Comparison of ENCODE assay signal across 20 cellular contexts in genomic region chr5:138448070-138448469, GRCh38. TPM values are rescaled to one million over a fixed set of nuclear protein-coding genes. Genes with fewer than 3 reads are reported as not detected.
A peak's percentile ranks its signal among the peaks of the same experiment; 100 is the strongest.
DNase-seq lines count a peak whose midpoint lies in the region; ATAC-seq and TF ChIP-seq lines count a peak whose summit lies in the region.
"Had no signal": no experiment of that assay in that cellular context is flagged by ENCODE, and none has a peak within 500 bp of the region (broad histone marks: within the 10 kb centered on the region; RNA-seq: fewer than 3 reads in every experiment).

No MANE protein-coding gene starts in this region.

- in situ Hi-C loops in HAP-1 (cut with MboI; ENCODE audit: low sequenced_read_pairs): no loop called here

- H3K36me3 Mint-ChIP-seq in MCF 10A (ENCODE audit: insufficient read depth, unreplicated experiment) (no peaks in the 10 kb centered on the region), memory B cell (no peaks in the 10 kb centered on the region)
- H3K36me3 Mint-ChIP-seq: CD4-positive, CD25-positive, alpha-beta regulatory T cell had no signal

- TF ChIP-seq CTCF in MCF 10A (IDR thresholded peaks at IDR 0.05; ENCODE audit: unreplicated experiment) (no peak), breast epithelium (IDR thresholded peaks at IDR 0.05) (no peak)

- peak overlapping the region; percentile 44 for H3K27ac Mint-ChIP-seq in MCF 10A (ENCODE audit: low read depth, unreplicated experiment)
- peak overlapping the region; percentile 2 for H3K27ac Mint-ChIP-seq in memory B cell
- H3K27ac Mint-ChIP-seq: CD4-positive, CD25-positive, alpha-beta regulatory T cell; GM23338 had no signal

- H3K4me3 Mint-ChIP-seq in MCF 10A (ENCODE audit: unreplicated experiment) (no peak overlapping the region), memory B cell (no peak overlapping the region)
- H3K4me3 Mint-ChIP-seq: CD4-positive, CD25-positive, alpha-beta regulatory T cell; GM23338 had no signal

- H3K9me3 ChIP-seq in breast epithelium (no peaks in the 10 kb centered on the region), HAP-1 (no peaks in the 10 kb centered on the region)
- H3K9me3 ChIP-seq: BE2C had no signal

- TF ChIP-seq POLR2A in breast epithelium (IDR thresholded peaks at IDR 0.05): no peak

- POLR2A ChIA-PET in MCF 10A (lab: Yijun Ruan, JAX): interaction anchor here (0.7 to 5.6 kb wide), 8 partner anchors 16 to 136 kb away, joined by 3 to 42 read pairs (median 8); partner anchors contain the start of genes EGR1 and ETF1

- CTCF ChIA-PET in MCF 10A (lab: Yijun Ruan, JAX): interaction anchor here (0.6 to 13.1 kb wide), 14 partner anchors 11 to 350 kb away, joined by 3 to 278 read pairs (median 24); partner anchors contain the start of genes EGR1, ETF1 and REEP2

- no peak for DNase-seq in MCF 10A (ENCODE audit: unreplicated experiment)
- no peak for DNase-seq in breast epithelium (ENCODE audit: low spot score in 2 of 2)
- no peak for DNase-seq in caudate nucleus (lab: John Stamatoyannopoulos, UW)
- no peak for DNase-seq in memory B cell (ENCODE audit: low spot score in 2 of 2)
- no peak for DNase-seq in HAP-1 (ENCODE audit: low spot score in 2 of 2)
- DNase-seq in SHP77 treated with DMSO at 0.1 percent for 48 hours (lab: John Stamatoyannopoulos, UW): no peak
- DNase-seq: BE2C; CD4-positive, CD25-positive, alpha-beta regulatory T cell; DMS153; GF-D8; NCI-H1417; NCI-H2107; NCI-H2227 treated with DMSO at 0.1 percent for 48 hours; NCI-H510A treated with DMSO at 0.1 percent for 48 hours; NCI-H774; SHP77 had no signal

- H3K27me3 ChIP-seq in breast epithelium (no peaks in the 10 kb centered on the region), HAP-1 (ENCODE audit: low read depth) (no peaks in the 10 kb centered on the region)
- H3K27me3 ChIP-seq: BE2C had no signal

- H3K4me3 ChIP-seq in breast epithelium (no peak overlapping the region), HAP-1 (no peak overlapping the region)
- H3K4me3 ChIP-seq: GM23338 had no signal

- intact Hi-C loops in MCF 10A (cut with micrococcal nuclease) (no loop called here), breast epithelium (cut with DNase I; ENCODE audit: low total_unique reads) (no loop called here)

- ATAC-seq in memory B cell (ENCODE audit: low read depth): no peak
- no peak for ATAC-seq in GM18909 (IDR thresholded peaks at IDR 0.05; ENCODE audit: poor library complexity, unreplicated experiment)
- ATAC-seq: GM23338 had no signal

- no peaks in the 10 kb centered on the region for H3K36me3 ChIP-seq in breast epithelium
- no peaks in the 10 kb centered on the region for H3K36me3 ChIP-seq in HAP-1 (replicated peaks)
- H3K36me3 ChIP-seq: BE2C had no signal

- H3K4me1 Mint-ChIP-seq in MCF 10A (ENCODE audit: insufficient read depth, unreplicated experiment) (peaks cover 7% of the 10 kb centered on the region), memory B cell (peaks cover 2% of the 10 kb centered on the region)

- BruUV-seq in MCF 10A (replicated peaks; lab: Mats Ljungman, UMichigan): no TSS peak

- no peaks in the 10 kb centered on the region for H3K27me3 Mint-ChIP-seq in MCF 10A (ENCODE audit: insufficient read depth, unreplicated experiment)
- peaks cover 3% of the 10 kb centered on the region for H3K27me3 Mint-ChIP-seq in memory B cell

- H3K9me3 Mint-ChIP-seq in MCF 10A (ENCODE audit: unreplicated experiment) (no peaks in the 10 kb centered on the region), memory B cell (no peaks in the 10 kb centered on the region)
- H3K9me3 Mint-ChIP-seq: CD4-positive, CD25-positive, alpha-beta regulatory T cell; GM23338 had no signal

- peaks cover 0 to 3% of the 10 kb centered on the region in 2 donors for H3K4me1 ChIP-seq in breast epithelium
- H3K4me1 ChIP-seq in HAP-1: peaks cover 8% of the 10 kb centered on the region

- H3K27ac ChIP-seq in breast epithelium: no peak overlapping the region
- peak overlapping the region; percentile 59 for H3K27ac ChIP-seq in caudate nucleus (ENCODE audit: low read depth, low read length)
- H3K27ac ChIP-seq: HL-60, KMS-11 had no signal

RNA-seq across cellular contexts. Expression of gene REEP2, which starts 9.2 kb away (rescaled TPM):
- total RNA-seq in MCF 10A (2022) (0.77 and 0.81 TPM in 2 replicates), breast epithelium (1 to 10 TPM in 1 of 3 donors, under 1 TPM in 2; 0.88 to 2.7 (median 0.98) TPM)
- total RNA-seq: CD4-positive, CD25-positive, alpha-beta regulatory T cell had no signal

RNA-seq across cellular contexts. Expression of gene EGR1, which starts 17.2 kb away (rescaled TPM):
- total RNA-seq in MCF 10A (2022) (92.3 and 189 TPM in 2 replicates), breast epithelium (10 to 100 TPM; 11.8 to 61.0 (median 18.4) TPM)
